In the genomic region with DNA sequence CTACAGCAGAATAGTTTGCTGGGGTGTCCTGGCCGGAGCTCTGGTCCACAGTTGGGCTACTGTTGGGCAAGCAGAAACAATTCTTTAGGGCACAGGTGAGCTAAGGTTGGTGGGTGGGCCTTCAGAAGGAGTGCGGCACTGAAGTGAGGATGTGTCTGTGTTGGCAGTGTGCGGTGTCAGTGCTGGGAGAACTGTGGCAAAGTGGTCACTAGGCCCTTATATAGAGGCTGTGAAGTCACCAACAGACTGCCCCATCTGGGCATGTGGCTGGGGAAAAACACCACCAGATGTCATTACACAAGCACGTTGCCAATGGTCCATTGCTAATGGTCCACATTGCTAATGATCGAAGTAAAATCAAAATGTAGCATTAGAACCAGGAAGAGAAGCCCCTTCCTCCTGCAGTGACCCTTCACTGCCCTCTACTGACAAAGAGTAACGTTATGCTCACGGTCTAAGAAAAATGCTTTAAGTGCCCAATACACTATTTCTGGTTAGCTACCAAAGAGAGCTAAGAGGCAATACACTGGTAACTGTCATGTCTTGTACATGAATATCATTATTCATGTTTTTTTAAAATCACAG, we compare ENCODE assay signal across 8 cellular contexts. TPM values are rescaled to one million over a fixed set of nuclear protein-coding genes. Genes with fewer than 3 reads are reported as not detected.
A peak's percentile ranks its signal among the peaks of the same experiment; 100 is the strongest.
DNase-seq lines count a peak whose midpoint lies in the region; ATAC-seq, FAIRE-seq and TF ChIP-seq lines count a peak whose summit lies in the region.

No MANE protein-coding gene starts in this region.

- no peak overlapping the region for H3K27ac ChIP-seq in small intestine (ENCODE audit: low read depth in 1 of 2, low read length in 1 of 2)

- H3K4me1 ChIP-seq in BE2C, result no peaks in the 10 kb centered on the region
- H3K4me1 ChIP-seq in HAP-1, result no peaks in the 10 kb centered on the region
- H3K4me1 ChIP-seq in small intestine (ENCODE audit: control insufficient read depth in 2 of 2, insufficient read depth in 1 of 2, low read depth in 1 of 2, low read length in 1 of 2), result no peaks in the 10 kb centered on the region

- H3K36me3 ChIP-seq in BE2C, result no peaks in the 10 kb centered on the region
- H3K36me3 ChIP-seq in HAP-1 (replicated peaks), result no peaks in the 10 kb centered on the region
- H3K36me3 ChIP-seq in small intestine (ENCODE audit: control insufficient read depth in 2 of 2, insufficient read depth in 2 of 2, low read length in 2 of 2), result no peaks in the 10 kb centered on the region

- in situ Hi-C loops in HAP-1 (cut with MboI; ENCODE audit: low sequenced_read_pairs), result no loop called here

- H3K9me3 Mint-ChIP-seq in glutamatergic neuron (ENCODE audit: unreplicated experiment), result peaks cover 8% of the 10 kb centered on the region

- intact Hi-C loops in Right ventricle myocardium superior (cut with DNase I), result no loop called here

- H3K4me3 ChIP-seq in BE2C (ENCODE audit: low read depth, low read length) (no peak overlapping the region), HAP-1 (no peak overlapping the region), small intestine (ENCODE audit: low read depth in 1 of 2, low read length in 2 of 2) (no peak overlapping the region)

- peak overlapping the region; percentile 83 for H3K27ac Mint-ChIP-seq in glutamatergic neuron (ENCODE audit: unreplicated experiment)

- H3K27me3 ChIP-seq in BE2C (no peaks in the 10 kb centered on the region), HAP-1 (ENCODE audit: low read depth) (no peaks in the 10 kb centered on the region), small intestine (ENCODE audit: control insufficient read depth in 2 of 2, insufficient read depth in 2 of 2, low read length in 2 of 2) (no peaks in the 10 kb centered on the region)

- DNase-seq in BE2C (peak; percentile 30), HAP-1 (ENCODE audit: low spot score in 2 of 2) (peak; percentile 26 to 64), NCI-H82 treated with DMSO at 0.1 percent for 48 hours (lab: John Stamatoyannopoulos, UW; ENCODE audit: unreplicated experiment) (peak; percentile 74), glutamatergic neuron (peak; percentile 47), Ammon's horn (ENCODE audit: low spot score) (no peak), Right ventricle myocardium superior (no peak), RKO (ENCODE audit: low spot score) (no peak), small intestine (no peak)

- H3K4me3 Mint-ChIP-seq in glutamatergic neuron (ENCODE audit: unreplicated experiment), result no peak overlapping the region

- WGBS in small intestine, 3 donors, result 55 to 61% (median 55%) methylated on average over 7 of the region's 7 CpGs

- H3K36me3 Mint-ChIP-seq in glutamatergic neuron (ENCODE audit: unreplicated experiment), result peaks cover 14% of the 10 kb centered on the region

- peaks cover 6% of the 10 kb centered on the region for H3K4me1 Mint-ChIP-seq in glutamatergic neuron (ENCODE audit: low read depth, unreplicated experiment)

- FAIRE-seq in small intestine (lab: Jason Lieb, UNC), result no peak

- H3K9me3 ChIP-seq in BE2C (no peaks in the 10 kb centered on the region), HAP-1 (no peaks in the 10 kb centered on the region), small intestine (ENCODE audit: control insufficient read depth, low read depth) (no peaks in the 10 kb centered on the region)

- no peak for ATAC-seq in Right ventricle myocardium superior (ENCODE audit: poor library complexity)

- H3K27me3 Mint-ChIP-seq in glutamatergic neuron (ENCODE audit: unreplicated experiment), result peaks cover 1% of the 10 kb centered on the region

- TF ChIP-seq CTCF in BE2C (IDR thresholded peaks at IDR 0.05; ENCODE audit: low read depth, low read length) (peak; percentile 81), glutamatergic neuron (IDR thresholded peaks at IDR 0.05; ENCODE audit: partially characterized antibody, unreplicated experiment) (peak; percentile 31)

RNA-seq across cellular contexts. Expression of gene SCN1A, which starts 21.3 kb away (rescaled TPM):
- polyA plus RNA-seq in BE2C (2012; ENCODE audit: insufficient read depth, insufficient read length, low read depth), result 0.11 TPM
- total RNA-seq in glutamatergic neuron (ENCODE audit: unreplicated experiment), result 1.8 TPM
- 0.59 TPM for total RNA-seq in Right ventricle myocardium superior
- under 1 TPM in 1 of 3 donors, not detected in 2; 0.18 TPM for polyA plus RNA-seq in small intestine

Comparison
In these comparisons a context has a peak if more than half of its experiments do, and no peak if none do; other contexts are left out.
1. DNase-seq: peak in BE2C (single experiment), HAP-1 (2 of 2), NCI-H82 treated with DMSO at 0.1 percent for 48 hours (single experiment) and glutamatergic neuron (single experiment); none in Ammon's horn (single experiment), Right ventricle myocardium superior (single experiment), RKO (single experiment) and small intestine (single experiment).